Comparison of ENCODE assay signal across 12 cellular contexts in genomic region chr10:86254526-86255174, GRCh38.
DNase-seq lines count a peak whose midpoint lies in the region; ATAC-seq and TF ChIP-seq lines count a peak whose summit lies in the region.
"Had no signal": no experiment of that assay in that cellular context is flagged by ENCODE, and none has a peak within 500 bp of the region (broad histone marks: within the 10 kb centered on the region; RNA-seq: fewer than 3 reads in every experiment).

No MANE protein-coding gene starts in this region.

- H4K20me1 ChIP-seq in PC-9 (ENCODE audit: insufficient read depth): no peaks in the 10 kb centered on the region

- no peak overlapping the region for H4K8ac ChIP-seq in mesendoderm (ENCODE audit: low read depth, low read length)

- H2BK5ac ChIP-seq in mesendoderm (ENCODE audit: low read length): no peak overlapping the region

- H3K9me3 ChIP-seq in PC-9 (ENCODE audit: insufficient read depth, low read depth): no peaks in the 10 kb centered on the region
- H3K9me3 ChIP-seq: body of pancreas had no signal

- H3K36me3 ChIP-seq in H7 (replicated peaks; ENCODE audit: control insufficient read depth, insufficient read depth, low read length): no peaks in the 10 kb centered on the region
- H3K36me3 ChIP-seq in PC-9 (ENCODE audit: low read depth): no peaks in the 10 kb centered on the region
- H3K36me3 ChIP-seq in mesendoderm (ENCODE audit: control insufficient read depth, insufficient read depth, low read length): no peaks in the 10 kb centered on the region
- H3K36me3 ChIP-seq: heart right ventricle, neural progenitor cell had no signal

- no peaks in the 10 kb centered on the region for H3K9me2 ChIP-seq in PC-9 (ENCODE audit: insufficient read depth)

- no peak overlapping the region for H2AK5ac ChIP-seq in mesendoderm (ENCODE audit: low read length)

- no peak overlapping the region for H3K18ac ChIP-seq in mesendoderm (ENCODE audit: low read length)

- H3K79me2 ChIP-seq in PC-9 (ENCODE audit: low read depth): no peaks in the 10 kb centered on the region
- H3K79me2 ChIP-seq in mesendoderm (ENCODE audit: control insufficient read depth, insufficient read depth, low read length): no peaks in the 10 kb centered on the region

- H3K4ac ChIP-seq in mesendoderm (ENCODE audit: low read depth, low read length): no peak overlapping the region

- H3K4me2 ChIP-seq in PC-9 (no peak overlapping the region), mesendoderm (ENCODE audit: low read length) (no peak overlapping the region)
- H3K4me2 ChIP-seq: neural progenitor cell had no signal

- H3K56ac ChIP-seq in mesendoderm (ENCODE audit: low read length): no peak overlapping the region

- H3K4me3 ChIP-seq in H7 (ENCODE audit: insufficient read depth, low read depth, low read length): no peak overlapping the region
- H3K4me3 ChIP-seq in PC-9: no peak overlapping the region
- no peak overlapping the region for H3K4me3 ChIP-seq in mesendoderm (ENCODE audit: low read length)
- H3K4me3 ChIP-seq: body of pancreas, heart right ventricle, K562, neural progenitor cell had no signal

- H3K27me3 ChIP-seq in H7 (ENCODE audit: control insufficient read depth, insufficient read depth, low read length) (no peaks in the 10 kb centered on the region), PC-9 (ENCODE audit: insufficient read depth, low read depth) (no peaks in the 10 kb centered on the region), mesendoderm (ENCODE audit: insufficient read depth, low read length, poor library complexity) (no peaks in the 10 kb centered on the region)
- H3K27me3 ChIP-seq: body of pancreas had no signal

- no TSS peak for BruUV-seq in PC-9 (replicated peaks; lab: Mats Ljungman, UMichigan)

- no peak overlapping the region for H3K9ac ChIP-seq in mesendoderm (ENCODE audit: low read length)
- H3K9ac ChIP-seq: neural progenitor cell had no signal

- H2BK120ac ChIP-seq in mesendoderm (ENCODE audit: low read depth, low read length): no peak overlapping the region

- ATAC-seq in left colon (no peak), GM21529 (IDR thresholded peaks at IDR 0.05; ENCODE audit: unreplicated experiment) (no peak)
- ATAC-seq: body of pancreas, heart right ventricle, K562 had no signal

- no peaks in the 10 kb centered on the region for H3K79me1 ChIP-seq in mesendoderm (ENCODE audit: low read length)

- no peaks in the 10 kb centered on the region for H3F3A ChIP-seq in PC-9 (ENCODE audit: insufficient read depth, low read depth)

- no peak overlapping the region for H2AFZ ChIP-seq in PC-9
- H2AFZ ChIP-seq: neural progenitor cell had no signal

- WGBS in mesendoderm (ENCODE audit: extremely low coverage, insufficient coverage, low lambda C conversion rate): no CpG with 5 or more reads among the region's 6 CpGs

- POLR2A ChIA-PET in PC-9 (lab: Charles Lee; ENCODE audit: unreplicated experiment): no interaction called here

- no peak overlapping the region for H2BK15ac ChIP-seq in mesendoderm (replicated peaks; ENCODE audit: low read depth)

- CTCF ChIA-PET in PC-9 (lab: Charles Lee): interaction anchor here (0.8 kb wide), 1 partner anchor 92 kb away, joined by 3 read pairs; no protein-coding TSS in a partner anchor

- H3K4me1 ChIP-seq in PC-9 (replicated peaks; ENCODE audit: insufficient read depth) (no peaks in the 10 kb centered on the region), mesendoderm (ENCODE audit: control insufficient read depth, low read depth, low read length) (peaks cover 5% of the 10 kb centered on the region)
- H3K4me1 ChIP-seq: body of pancreas, neural progenitor cell had no signal

- in situ Hi-C loops in Caki2 (cut with HindIII; ENCODE audit: low pct_unique_long_range_greater_than_20kb, low sequenced_read_pairs): no loop called here

- peak; percentile 25 for DNase-seq in Caki2 (ENCODE audit: low read depth)
- DNase-seq in H7: peak; percentile 58
- peak; percentile 41 to 64 for DNase-seq in PC-9
- peak; percentile 17 for DNase-seq in mesendoderm
- DNase-seq in stimulated activated naive CD4-positive, alpha-beta T cell (lab: John Stamatoyannopoulos, UW): no peak
- no peak for DNase-seq in left colon
- DNase-seq: activated CD4-positive, alpha-beta T cell treated with anti-CD3 and anti-CD28 coated beads, Interleukin-2, amount 50 U/mL, for 48 hours; body of pancreas; heart right ventricle had no signal

- intact Hi-C loops in PC-9 (cut with micrococcal nuclease; ENCODE audit: unreplicated experiment): loop anchor here (10.0 kb wide), 1 partner anchor 90 kb away; no protein-coding TSS in a partner anchor
- intact Hi-C loops in left colon (cut with DNase I, micrococcal nuclease): no loop called here

- H3K23ac ChIP-seq in mesendoderm (ENCODE audit: low read length): no peak overlapping the region

- no peak for TF ChIP-seq CTCF in PC-9 (conservative IDR thresholded peaks at IDR 0.05)

- H4K5ac ChIP-seq in mesendoderm (ENCODE audit: low read length): no peak overlapping the region

- H3K27ac ChIP-seq in PC-9 (no peak overlapping the region), mesendoderm (ENCODE audit: low read depth, low read length) (no peak overlapping the region)
- H3K27ac ChIP-seq: body of pancreas, heart right ventricle, neural progenitor cell had no signal

Comparison
In these comparisons a context has a peak if more than half of its experiments do, and no peak if none do; other contexts are left out.
1. DNase-seq: peak in Caki2 (single experiment), H7 (single experiment), PC-9 (2 of 2) and mesendoderm (single experiment); none in stimulated activated naive CD4-positive, alpha-beta T cell (0 of 6) and left colon (0 of 2).